Comparison of ENCODE assay signal across 8 cellular contexts in the genomic region with DNA sequence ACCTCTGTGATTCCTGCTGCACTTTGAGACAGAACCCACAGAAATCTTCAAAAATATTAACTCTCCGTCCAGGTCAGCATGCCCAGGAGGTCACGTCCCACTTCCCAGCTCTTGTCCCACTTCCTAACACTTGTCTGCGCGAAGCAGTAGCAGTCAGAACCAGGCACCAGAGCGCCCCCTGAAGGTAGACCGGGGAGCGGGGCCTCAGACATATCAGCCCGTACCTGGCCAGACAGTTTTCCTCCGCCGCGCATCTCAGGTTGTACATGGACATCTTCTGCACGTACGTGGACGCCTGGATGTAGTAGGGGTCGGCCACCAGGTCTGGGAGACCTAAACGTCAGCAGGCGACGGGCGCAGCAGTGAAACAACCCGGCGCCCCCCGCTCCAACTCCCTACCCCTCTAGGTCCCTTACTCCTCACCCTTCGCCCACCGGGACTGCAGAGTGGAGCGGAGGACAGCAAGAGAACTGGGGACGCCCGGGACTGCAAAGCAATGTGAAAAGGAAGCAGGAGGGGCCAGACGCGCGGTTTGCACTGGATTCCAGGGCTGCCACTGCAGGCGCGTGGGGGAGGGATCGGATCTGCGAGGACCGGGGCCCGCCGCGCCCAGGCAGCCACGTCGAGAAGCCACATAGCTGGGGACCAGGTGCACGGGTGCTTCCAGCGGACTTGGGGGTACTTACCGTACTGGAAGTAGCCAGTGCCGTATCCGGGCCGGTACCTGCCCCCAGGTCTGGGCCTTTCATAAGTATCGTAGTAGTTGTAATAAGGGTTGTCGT. TPM values are rescaled to one million over a fixed set of nuclear protein-coding genes. Genes with fewer than 3 reads are reported as not detected.
DNase-seq lines count a peak whose midpoint lies in the region; ATAC-seq and TF ChIP-seq lines count a peak whose summit lies in the region.

No MANE protein-coding gene starts in this region.

- DNase-seq in AG09319 (ENCODE audit: extremely low read depth, low read depth) (peak; percentile 52), HT1080 (ENCODE audit: low read depth) (peak; percentile 83), RPMI8226 (peak; percentile 50), brain microvascular endothelial cell (peak; percentile 84), retina (peak; percentile 88)
- no peak for DNase-seq in effector CD8-positive, alpha-beta T cell (lab: John Stamatoyannopoulos, UW)

- H3K9ac ChIP-seq in iPS-15b (ENCODE audit: low read depth, low read length) = peak overlapping the region; percentile 55

- H3K9me3 ChIP-seq in iPS-15b (ENCODE audit: control insufficient read depth, insufficient read depth, low read length) = no peaks in the 10 kb centered on the region

- H3K36me3 ChIP-seq in brain microvascular endothelial cell (replicated peaks) (peaks cover 31% of the 10 kb centered on the region), iPS-15b (ENCODE audit: control insufficient read depth, insufficient read depth, low read length) (no peaks in the 10 kb centered on the region)

- H3K27me3 ChIP-seq in brain microvascular endothelial cell (replicated peaks) (no peaks in the 10 kb centered on the region), iPS-15b (ENCODE audit: control insufficient read depth, insufficient read depth, low read length) (peaks cover 36% of the 10 kb centered on the region)

- H3K4me1 ChIP-seq in iPS-15b (ENCODE audit: control insufficient read depth, insufficient read depth, low read length) = no peaks in the 10 kb centered on the region

- peak overlapping the region; percentile 84 for H3K4me3 ChIP-seq in brain microvascular endothelial cell (ENCODE audit: low read depth, low read length)
- H3K4me3 ChIP-seq in iPS-15b (ENCODE audit: low read depth, low read length) = peak overlapping the region; percentile 80

- peak overlapping the region; percentile 94 for H3K27ac ChIP-seq in brain microvascular endothelial cell

- TF ChIP-seq CTCF in AG09319 (IDR thresholded peaks at IDR 0.05; ENCODE audit: low read depth, low read length) = peak; percentile 91
- peak; percentile 97 for TF ChIP-seq CTCF in brain microvascular endothelial cell (IDR thresholded peaks at IDR 0.05; ENCODE audit: low read depth, low read length, missing control alignments)

- in situ Hi-C loops in brain microvascular endothelial cell (cut with HindIII; ENCODE audit: low pct_ligation_motif_present, low sequenced_read_pairs) = no loop called here

- peak; percentile 64 for ATAC-seq in GM18502 (IDR thresholded peaks at IDR 0.05; ENCODE audit: poor library complexity, unreplicated experiment)

RNA-seq across cellular contexts. Expression of a gene that starts 1.2 kb away (rescaled TPM):
- total RNA-seq in HT1080 (2014; rRNA removed; shearing (Covaris generic)) = 7.9 and 10.2 TPM in 2 replicates
- polyA plus RNA-seq in HT1080 (2015; cell fraction: cytosol; rRNA removed) = 41.6 and 54.5 TPM in 2 replicates
- 147 and 156 TPM in 2 replicates for polyA plus RNA-seq in HT1080 (2015; cell fraction: nucleus; rRNA removed)

RNA-seq across cellular contexts. Expression of a gene that starts 52.5 kb away (rescaled TPM):
- 0.08 TPM in 1 of 2 replicates, not detected in the other for total RNA-seq in HT1080 (2014; rRNA removed; shearing (Covaris generic))
- 0.07 and 0.28 TPM in 2 replicates for polyA plus RNA-seq in HT1080 (2015; cell fraction: cytosol; rRNA removed)
- 0.06 and 0.60 TPM in 2 replicates for polyA plus RNA-seq in HT1080 (2015; cell fraction: nucleus; rRNA removed)
